Comparison of ENCODE assay signal across 8 cellular contexts in genomic region chr15:49154799-49155109, GRCh38. TPM values are rescaled to one million over a fixed set of nuclear protein-coding genes. Genes with fewer than 3 reads are reported as not detected.
DNase-seq lines count a peak whose midpoint lies in the region; ATAC-seq and TF ChIP-seq lines count a peak whose summit lies in the region.

No MANE protein-coding gene starts in this region.

- H3K27ac ChIP-seq in AG04450 (ENCODE audit: low read depth, low read length): peak overlapping the region; percentile 58
- peak overlapping the region; percentile 70 to 82 for H3K27ac ChIP-seq in liver (ENCODE audit: low read depth in 1 of 2, low read length in 2 of 2)
- peak overlapping the region; percentile 88 for H3K27ac ChIP-seq in upper lobe of right lung

- intact Hi-C loops in upper lobe of right lung (cut with DNase I): no loop called here

- H3K9me3 ChIP-seq in AG04450 (ENCODE audit: control insufficient read depth, insufficient read depth, low read length): no peaks in the 10 kb centered on the region; the same call in 1 of the 2 replicates
- no peaks in the 10 kb centered on the region for H3K9me3 ChIP-seq in liver (ENCODE audit: control insufficient read depth in 4 of 4, low read length in 3 of 4)
- H3K9me3 ChIP-seq in upper lobe of right lung: no peaks in the 10 kb centered on the region

- DNase-seq in AG04450 (ENCODE audit: low read depth, low spot score) (no peak), HFF-Myc (ENCODE audit: extremely low read depth, low read depth) (no peak), upper lobe of right lung (no peak), T1000 (lab: John Stamatoyannopoulos, UW) (no peak), NCI-H1092 treated with DMSO at 0.1 percent for 48 hours (lab: John Stamatoyannopoulos, UW) (no peak)
- no peak for DNase-seq in activated naive CD8-positive, alpha-beta T cell treated with anti-CD3 and anti-CD28 coated beads, Interleukin-2, amount 10 ng/mL, durations not matched to agents 7 days and 5 days
- no peak for DNase-seq in activated CD4-positive, alpha-beta T cell treated with anti-CD3 and anti-CD28 coated beads, Interleukin-2, amount 50 U/mL, for 48 hours

- no peaks in the 10 kb centered on the region for H3K36me3 ChIP-seq in liver (ENCODE audit: control insufficient read depth in 4 of 4, insufficient read depth in 3 of 4, low read depth in 1 of 4, low read length in 3 of 4)
- no peaks in the 10 kb centered on the region for H3K36me3 ChIP-seq in upper lobe of right lung

- TF ChIP-seq CTCF in AG04450 (IDR thresholded peaks at IDR 0.05; ENCODE audit: low read depth, low read length) (no peak), HFF-Myc (IDR thresholded peaks at IDR 0.05; ENCODE audit: low read depth, low read length, missing control alignments) (no peak), liver (IDR thresholded peaks at IDR 0.05; ENCODE audit: low read depth, low read length, missing input control) (no peak), upper lobe of right lung (IDR thresholded peaks at IDR 0.05) (no peak)

- peak overlapping the region; percentile 81 to 84 for H3K9ac ChIP-seq in liver (ENCODE audit: low read depth in 1 of 2, low read length in 2 of 2)

- CTCF ChIA-PET in AG04450 (lab: Charles Lee): interaction anchor here (1.9 to 3.1 kb wide), 2 partner anchors 9 to 268 kb away, joined by 15 read pairs; partner anchors contain the start of gene FGF7

- H3K4me3 ChIP-seq in AG04450 (ENCODE audit: low read depth, low read length): peak overlapping the region; percentile 99
- H3K4me3 ChIP-seq in HFF-Myc (replicated peaks; ENCODE audit: low read depth, low read length): peak overlapping the region; percentile 83
- peak overlapping the region; percentile 75 to 100 (median 89) for H3K4me3 ChIP-seq in liver (ENCODE audit: low read depth in 1 of 3, low read length in 3 of 3)
- H3K4me3 ChIP-seq in upper lobe of right lung: peak overlapping the region; percentile 94

- no peaks in the 10 kb centered on the region for H3K27me3 ChIP-seq in AG04450 (ENCODE audit: control insufficient read depth, insufficient read depth, low read length)
- no peaks in the 10 kb centered on the region for H3K27me3 ChIP-seq in liver (ENCODE audit: control insufficient read depth in 4 of 4, insufficient read depth in 4 of 4, low read length in 3 of 4)
- H3K27me3 ChIP-seq in upper lobe of right lung: no peaks in the 10 kb centered on the region

- no peak for ATAC-seq in activated naive CD8-positive, alpha-beta T cell treated with anti-CD3 and anti-CD28 coated beads, Interleukin-2, amount 10 ng/mL, durations not matched to agents 7 days and 5 days (ENCODE audit: low read depth)
- no peak for ATAC-seq in upper lobe of right lung

- H3K36me3 Mint-ChIP-seq in activated naive CD8-positive, alpha-beta T cell treated with anti-CD3 and anti-CD28 coated beads, Interleukin-2, amount 10 ng/mL, durations not matched to agents 7 days and 5 days: peaks cover 4% of the 10 kb centered on the region

- H3K4me1 ChIP-seq in liver (ENCODE audit: control insufficient read depth in 4 of 4, insufficient read depth in 4 of 4, low read length in 3 of 4) (peaks cover 3 to 23% (median 22%) of the 10 kb centered on the region in 4 donors), upper lobe of right lung (peaks cover 24% of the 10 kb centered on the region)

- peak overlapping the region; percentile 93 for H3K27ac Mint-ChIP-seq in activated naive CD8-positive, alpha-beta T cell treated with anti-CD3 and anti-CD28 coated beads, Interleukin-2, amount 10 ng/mL, durations not matched to agents 7 days and 5 days

- H3K9me3 Mint-ChIP-seq in activated naive CD8-positive, alpha-beta T cell treated with anti-CD3 and anti-CD28 coated beads, Interleukin-2, amount 10 ng/mL, durations not matched to agents 7 days and 5 days: no peaks in the 10 kb centered on the region

- peak overlapping the region; percentile 89 for H3K4me3 Mint-ChIP-seq in activated naive CD8-positive, alpha-beta T cell treated with anti-CD3 and anti-CD28 coated beads, Interleukin-2, amount 10 ng/mL, durations not matched to agents 7 days and 5 days

- peaks cover 32% of the 10 kb centered on the region for H3K4me1 Mint-ChIP-seq in activated naive CD8-positive, alpha-beta T cell treated with anti-CD3 and anti-CD28 coated beads, Interleukin-2, amount 10 ng/mL, durations not matched to agents 7 days and 5 days

- WGBS in liver: under 1% methylated on average over 7 of the region's 7 CpGs

- no peaks in the 10 kb centered on the region for H3K27me3 Mint-ChIP-seq in activated naive CD8-positive, alpha-beta T cell treated with anti-CD3 and anti-CD28 coated beads, Interleukin-2, amount 10 ng/mL, durations not matched to agents 7 days and 5 days

- POLR2A ChIA-PET in AG04450 (lab: Yijun Ruan, JAX): interaction anchor here (1.3 kb wide), 1 partner anchor 9 kb away, joined by 4 read pairs; no protein-coding TSS in a partner anchor
- POLR2A ChIA-PET in activated naive CD8-positive, alpha-beta T cell treated with anti-CD3 and anti-CD28 coated beads, Interleukin-2, amount 10 ng/mL, durations not matched to agents 7 days and 5 days (lab: Charles Lee): interaction anchor here (0.6 to 3.0 kb wide), 5 partner anchors 14 to 826 kb away, joined by 4 to 21 read pairs (median 6); partner anchors contain the start of genes GALK2 and SECISBP2L

- no peak for TF ChIP-seq RAD21 in liver (IDR thresholded peaks at IDR 0.05)

TF ChIP-seq in liver, 16 proteins besides CTCF, POLR2A, EP300 and RAD21:
- TF ChIP-seq YY1 (IDR thresholded peaks at IDR 0.05): no peak
- no peak for TF ChIP-seq NR2F2 (IDR thresholded peaks at IDR 0.05)

RNA-seq across cellular contexts. Expression of gene COPS2, which starts 0.6 kb away (rescaled TPM):
- 84.6 and 135 TPM in 2 replicates for polyA plus RNA-seq in AG04450 (2011; rRNA removed)
- 35.6 and 76.6 TPM in 2 replicates for polyA minus RNA-seq in AG04450 (2011; rRNA and poly(A)+ RNA removed)
- total RNA-seq in activated naive CD8-positive, alpha-beta T cell treated with anti-CD3 and anti-CD28 coated beads, Interleukin-2, amount 10 ng/mL, durations not matched to agents 7 days and 5 days: 10 to 100 TPM; 58.9 to 61.1 TPM
- 10 to 100 TPM; 27.7 to 36.0 TPM for total RNA-seq in liver
- 10 to 100 TPM; 14.0 to 23.3 TPM for polyA plus RNA-seq in liver
- 57.2 TPM for total RNA-seq in upper lobe of right lung

RNA-seq across cellular contexts. Expression of gene GALK2, which starts 15.3 kb away (rescaled TPM):
- polyA plus RNA-seq in AG04450 (2011; rRNA removed) (32.2 and 32.7 TPM in 2 replicates), liver (10 to 100 TPM; 18.5 to 30.4 TPM)
- polyA minus RNA-seq in AG04450 (2011; rRNA and poly(A)+ RNA removed): 46.5 and 50.4 TPM in 2 replicates
- total RNA-seq in activated naive CD8-positive, alpha-beta T cell treated with anti-CD3 and anti-CD28 coated beads, Interleukin-2, amount 10 ng/mL, durations not matched to agents 7 days and 5 days: 10 to 100 TPM; 27.2 to 30.6 TPM
- total RNA-seq in liver (10 to 100 TPM; 18.1 to 57.0 TPM), upper lobe of right lung (38.2 TPM)
